ENCODE assay signal across 19 cellular contexts in genomic region chr2:169010633-169011460, GRCh38. TPM values are rescaled to one million over a fixed set of nuclear protein-coding genes. Genes with fewer than 3 reads are reported as not detected.
"Had no signal": no experiment of that assay in that cellular context is flagged by ENCODE, and none has a peak within 500 bp of the region (broad histone marks: within the 10 kb centered on the region; RNA-seq: fewer than 3 reads in every experiment).

No MANE protein-coding gene starts in this region.

- H3K4me3 Mint-ChIP-seq: activated CD8-positive, alpha-beta T cell treated with anti-CD3 and anti-CD28 coated beads, Interleukin-2, amount 10 ng/mL, durations not matched to agents 7 days and 5 days; activated naive CD8-positive, alpha-beta T cell treated with anti-CD3 and anti-CD28 coated beads, Interleukin-2, amount 50 U/mL, for 24 hours; activated T-helper 1 cell treated with anti-CD3 and anti-CD28 coated beads, Interleukin-12 subunit alpha, Interleukin-12 subunit beta, Interleukin-2, Interleukin-4 antibody, amounts not matched to agents 30 ng/mL and 10 ng/mL and 1 ng/mL, durations not matched to agents 14 hours and 24 hours and 36 hours; effector memory CD8-positive, alpha-beta T cell; natural killer cell treated with Interleukin-12 subunit alpha and Interleukin-12 subunit beta and Interleukin-15 and Interleukin-18, amount 100 ng/mL, for 72 hours; T-cell had no signal

- H3K27ac Mint-ChIP-seq: activated CD8-positive, alpha-beta T cell treated with anti-CD3 and anti-CD28 coated beads, Interleukin-2, amount 10 ng/mL, durations not matched to agents 7 days and 5 days; activated naive CD8-positive, alpha-beta T cell treated with anti-CD3 and anti-CD28 coated beads, Interleukin-2, amount 50 U/mL, for 24 hours; activated T-helper 1 cell treated with anti-CD3 and anti-CD28 coated beads, Interleukin-12 subunit alpha, Interleukin-12 subunit beta, Interleukin-2, Interleukin-4 antibody, amounts not matched to agents 30 ng/mL and 10 ng/mL and 1 ng/mL, durations not matched to agents 14 hours and 24 hours and 36 hours; effector memory CD8-positive, alpha-beta T cell; natural killer cell treated with Interleukin-12 subunit alpha and Interleukin-12 subunit beta and Interleukin-15 and Interleukin-18, amount 100 ng/mL, for 72 hours; T-cell had no signal

- H3K4me1 ChIP-seq: ascending aorta, sigmoid colon had no signal

- H3K4me3 ChIP-seq: ascending aorta, sigmoid colon had no signal

- H3K9me3 ChIP-seq: ascending aorta, sigmoid colon had no signal

- H3K27ac ChIP-seq: ascending aorta, sigmoid colon, WERI-Rb-1 had no signal

- H3K36me3 Mint-ChIP-seq: natural killer cell treated with Interleukin-12 subunit alpha and Interleukin-12 subunit beta and Interleukin-15 and Interleukin-18, amount 100 ng/mL, for 72 hours; T-cell had no signal

- H3K27me3 ChIP-seq: ascending aorta, sigmoid colon had no signal

- DNase-seq: activated CD4-positive, alpha-beta T cell treated with anti-CD3 and anti-CD28 coated beads for 4 hours; activated CD8-positive, alpha-beta memory T cell treated with anti-CD3 and anti-CD28 coated beads, Interleukin-2, amount 50 U/mL, for 48 hours; activated CD8-positive, alpha-beta T cell treated with anti-CD3 and anti-CD28 coated beads, Interleukin-2, amount 10 ng/mL, durations not matched to agents 7 days and 5 days; activated naive CD4-positive, alpha-beta T cell treated with Interleukin-2 at 50 U/mL for 16 hours; activated naive CD8-positive, alpha-beta T cell treated with anti-CD3 and anti-CD28 coated beads, Interleukin-2, amount 50 U/mL, for 24 hours; central memory CD4-positive, alpha-beta T cell; effector memory CD8-positive, alpha-beta T cell; mammary epithelial cell; occipital lobe; sigmoid colon; stimulated activated CD4-positive, alpha-beta T cell treated with anti-CD3 and anti-CD28 coated beads, Interleukin-12 subunit alpha, Interleukin-12 subunit beta, amount 100 ng/mL, for 4 hours; stimulated activated naive CD4-positive, alpha-beta T cell treated with Interleukin-2 at 50 U/mL for 16 hours; T-cell; WERI-Rb-1 had no signal

- H3K9me3 Mint-ChIP-seq: activated T-helper 1 cell treated with anti-CD3 and anti-CD28 coated beads, Interleukin-12 subunit alpha, Interleukin-12 subunit beta, Interleukin-2, Interleukin-4 antibody, amounts not matched to agents 30 ng/mL and 10 ng/mL and 1 ng/mL, durations not matched to agents 14 hours and 24 hours and 36 hours; effector memory CD8-positive, alpha-beta T cell; natural killer cell treated with Interleukin-12 subunit alpha and Interleukin-12 subunit beta and Interleukin-15 and Interleukin-18, amount 100 ng/mL, for 72 hours had no signal

- H3K36me3 ChIP-seq: ascending aorta, sigmoid colon, WERI-Rb-1 had no signal

- ATAC-seq: activated CD8-positive, alpha-beta T cell treated with anti-CD3 and anti-CD28 coated beads, Interleukin-2, amount 10 ng/mL, durations not matched to agents 7 days and 5 days; activated naive CD8-positive, alpha-beta T cell treated with anti-CD3 and anti-CD28 coated beads, Interleukin-2, amount 50 U/mL, for 24 hours; effector memory CD8-positive, alpha-beta T cell; esophagus mucosa; left lobe of liver; natural killer cell treated with Interleukin-12 subunit alpha and Interleukin-12 subunit beta and Interleukin-15 and Interleukin-18, amount 100 ng/mL, for 72 hours; T-cell had no signal

RNA-seq across cellular contexts. Expression of gene ABCB11, which starts 20.3 kb away (rescaled TPM):
- total RNA-seq: activated T-helper 1 cell treated with anti-CD3 and anti-CD28 coated beads, Interleukin-12 subunit alpha, Interleukin-12 subunit beta, Interleukin-2, Interleukin-4 antibody, amounts not matched to agents 30 ng/mL and 10 ng/mL and 1 ng/mL, durations not matched to agents 14 hours and 24 hours and 36 hours; ascending aorta; esophagus mucosa; mammary epithelial cell had no signal
- polyA plus RNA-seq: mammary epithelial cell had no signal

RNA-seq across cellular contexts. Expression of gene DHRS9, which starts 58.5 kb away (rescaled TPM):
- total RNA-seq: activated CD8-positive, alpha-beta T cell treated with anti-CD3 and anti-CD28 coated beads, Interleukin-2, amount 10 ng/mL, durations not matched to agents 7 days and 5 days; ascending aorta; mammary epithelial cell; natural killer cell treated with Interleukin-12 subunit alpha and Interleukin-12 subunit beta and Interleukin-15 and Interleukin-18, amount 100 ng/mL, for 72 hours; T-cell had no signal
